ENCODE assay signal across 21 cellular contexts in the genomic region with DNA sequence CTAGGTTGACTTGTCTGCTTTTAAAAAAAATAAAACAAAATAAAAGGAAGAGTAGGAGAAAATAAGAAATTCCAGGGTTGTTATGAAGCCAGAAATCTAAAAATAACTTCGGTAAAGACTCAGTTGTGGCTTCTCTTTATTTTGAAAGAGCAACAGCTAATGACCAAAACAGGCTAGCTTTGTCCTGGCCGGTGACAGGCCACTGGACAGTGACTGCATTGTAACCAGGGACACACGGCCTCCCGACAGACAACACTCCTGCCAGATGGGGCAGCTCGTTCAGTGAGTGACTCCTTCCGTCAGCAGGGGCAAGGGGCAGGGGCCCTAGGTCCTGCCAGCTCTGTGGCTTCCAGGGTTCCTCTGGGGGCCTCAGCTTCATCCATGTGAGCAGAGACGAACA.
DNase-seq lines count a peak whose midpoint lies in the region; FAIRE-seq and TF ChIP-seq lines count a peak whose summit lies in the region.
"Had no signal": no experiment of that assay in that cellular context is flagged by ENCODE, and none has a peak within 500 bp of the region (broad histone marks: within the 10 kb centered on the region; RNA-seq: fewer than 3 reads in every experiment).

No MANE protein-coding gene starts in this region.

- no peak for FAIRE-seq in small intestine (lab: Jason Lieb, UNC)
- FAIRE-seq: HTR-8/SVneo had no signal

- H3K27ac Mint-ChIP-seq in HFFc6, result peak overlapping the region; percentile 68
- H3K27ac Mint-ChIP-seq: activated CD8-positive, alpha-beta T cell treated with anti-CD3 and anti-CD28 coated beads for 36 hours; activated naive CD4-positive, alpha-beta T cell treated with anti-CD3 and anti-CD28 coated beads for 36 hours had no signal

- H3K9me3 Mint-ChIP-seq in HFFc6, result no peaks in the 10 kb centered on the region
- H3K9me3 Mint-ChIP-seq: activated CD8-positive, alpha-beta T cell treated with anti-CD3 and anti-CD28 coated beads for 36 hours; activated naive CD4-positive, alpha-beta T cell treated with anti-CD3 and anti-CD28 coated beads for 36 hours; central memory CD8-positive, alpha-beta T cell; naive thymus-derived CD4-positive, alpha-beta T cell had no signal

- H3K36me3 Mint-ChIP-seq in HFFc6 (ENCODE audit: low read depth), result no peaks in the 10 kb centered on the region
- H3K36me3 Mint-ChIP-seq: naive thymus-derived CD4-positive, alpha-beta T cell had no signal

- no peaks in the 10 kb centered on the region for H3K36me3 ChIP-seq in small intestine (ENCODE audit: control insufficient read depth in 2 of 2, insufficient read depth in 2 of 2, low read length in 2 of 2)
- H3K36me3 ChIP-seq: gastroesophageal sphincter had no signal

- H3K4me3 ChIP-seq in small intestine (ENCODE audit: low read depth in 1 of 2, low read length in 2 of 2), result no peak overlapping the region
- H3K4me3 ChIP-seq: gastroesophageal sphincter, testis had no signal

- no peaks in the 10 kb centered on the region for H3K9me3 ChIP-seq in small intestine (ENCODE audit: control insufficient read depth, low read depth)
- H3K9me3 ChIP-seq: gastroesophageal sphincter, testis had no signal

- H3K4me1 Mint-ChIP-seq in HFFc6 (ENCODE audit: low read depth), result peaks cover 49% of the 10 kb centered on the region

- H3K27ac ChIP-seq in small intestine (ENCODE audit: low read depth in 1 of 2, low read length in 1 of 2), result no peak overlapping the region

- H3K27me3 ChIP-seq in small intestine (ENCODE audit: control insufficient read depth in 2 of 2, insufficient read depth in 2 of 2, low read length in 2 of 2), result no peaks in the 10 kb centered on the region
- H3K27me3 ChIP-seq: gastroesophageal sphincter, testis had no signal

- DNase-seq in AG08396 (ENCODE audit: low spot score), result peak; percentile 68
- peak; percentile 57 for DNase-seq in HFFc6
- DNase-seq in left kidney (ENCODE audit: low read depth, low spot score), result peak; percentile 46
- peak; percentile 78 for DNase-seq in pons (ENCODE audit: low spot score)
- DNase-seq in stimulated activated CD4-positive, alpha-beta T cell treated with anti-CD3 and anti-CD28 coated beads, Interleukin-2, amount 100 ng/mL, for 48 hours, result no peak
- no peak for DNase-seq in GM13976 (ENCODE audit: low spot score)
- no peak for DNase-seq in stimulated activated CD4-positive, alpha-beta T cell treated with anti-CD3 and anti-CD28 coated beads, Interleukin-15, amount 100 ng/mL, for 24 hours
- no peak for DNase-seq in small intestine
- DNase-seq: activated CD8-positive, alpha-beta T cell treated with anti-CD3 and anti-CD28 coated beads for 36 hours; activated naive CD4-positive, alpha-beta T cell treated with anti-CD3 and anti-CD28 coated beads for 36 hours; activated T-cell treated with anti-CD3 and anti-CD28 coated beads, Interleukin-2, amount 50 U/mL, for 1 hour; effector CD4-positive, alpha-beta T cell; GOT3; naive thymus-derived CD4-positive, alpha-beta T cell; NCI-H1417; NCI-H2171 treated with DMSO at 0.1 percent for 48 hours; NCI-H526 treated with DMSO at 0.1 percent for 48 hours; testis had no signal

- WGBS in small intestine, 3 donors, result 41 to 62% (median 61%) methylated on average over 7 of the region's 7 CpGs

- no peaks in the 10 kb centered on the region; the same call in 1 of the 2 replicates for H3K27me3 Mint-ChIP-seq in HFFc6 (ENCODE audit: insufficient read depth)
- H3K27me3 Mint-ChIP-seq: activated CD8-positive, alpha-beta T cell treated with anti-CD3 and anti-CD28 coated beads for 36 hours; central memory CD8-positive, alpha-beta T cell; naive thymus-derived CD4-positive, alpha-beta T cell had no signal

- H3K4me3 Mint-ChIP-seq in HFFc6, result peak overlapping the region; percentile 38
- H3K4me3 Mint-ChIP-seq: activated CD8-positive, alpha-beta T cell treated with anti-CD3 and anti-CD28 coated beads for 36 hours; activated naive CD4-positive, alpha-beta T cell treated with anti-CD3 and anti-CD28 coated beads for 36 hours; central memory CD8-positive, alpha-beta T cell; naive thymus-derived CD4-positive, alpha-beta T cell had no signal

- TF ChIP-seq CTCF in HFFc6 (IDR thresholded peaks at IDR 0.05), result no peak
- TF ChIP-seq CTCF in GM13976 (IDR thresholded peaks at IDR 0.05; ENCODE audit: borderline replicate concordance, control extremely low read depth, extremely low read depth, insufficient read depth, missing control alignments), result no peak

- H3K4me1 ChIP-seq in small intestine (ENCODE audit: control insufficient read depth in 2 of 2, insufficient read depth in 1 of 2, low read depth in 1 of 2, low read length in 1 of 2), result peaks cover 0 to 2% of the 10 kb centered on the region in 2 donors

- in situ Hi-C loops in GM13976 (cut with MboI; ENCODE audit: low sequenced_read_pairs, unreplicated experiment), result loop anchor here (25.0 kb wide), 1 partner anchor 653 kb away; no protein-coding TSS in a partner anchor

Comparison
In these comparisons a context has a peak if more than half of its experiments do, and no peak if none do; other contexts are left out.
1. DNase-seq: peak in AG08396 (single experiment), HFFc6 (single experiment), left kidney (single experiment) and pons (single experiment); none in stimulated activated CD4-positive, alpha-beta T cell treated with anti-CD3 and anti-CD28 coated beads, Interleukin-2, amount 100 ng/mL, for 48 hours (0 of 2), GM13976 (single experiment), stimulated activated CD4-positive, alpha-beta T cell treated with anti-CD3 and anti-CD28 coated beads, Interleukin-15, amount 100 ng/mL, for 24 hours (single experiment) and small intestine (single experiment).